ENCODE assay signal across 14 cellular contexts in the genomic region with DNA sequence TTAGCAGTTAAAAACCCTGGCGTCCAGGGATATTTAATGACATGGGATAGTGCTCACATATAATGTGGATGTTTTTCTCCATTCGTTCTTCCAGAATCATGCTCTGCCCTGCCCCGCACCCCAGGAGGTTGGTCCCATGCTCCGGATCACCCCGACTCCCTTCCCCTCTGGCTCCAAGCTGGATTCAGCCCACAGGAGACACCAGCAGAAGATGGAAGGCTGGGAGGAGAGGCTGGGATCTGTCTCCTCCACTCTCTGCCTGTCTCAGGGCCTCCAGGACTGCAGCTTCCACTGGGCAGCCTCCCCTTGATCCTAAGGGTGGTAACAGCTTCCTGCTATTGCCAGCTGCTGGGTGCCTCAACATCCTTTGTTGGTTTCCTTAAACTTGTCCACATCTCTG.
"Had no signal": no experiment of that assay in that cellular context is flagged by ENCODE, and none has a peak within 500 bp of the region (broad histone marks: within the 10 kb centered on the region; RNA-seq: fewer than 3 reads in every experiment).

No MANE protein-coding gene starts in this region.

- H3K27ac Mint-ChIP-seq: activated naive CD4-positive, alpha-beta T cell treated with anti-CD3 and anti-CD28 coated beads for 36 hours; activated T-helper 1 cell treated with anti-CD3 and anti-CD28 coated beads, Interleukin-12 subunit alpha, Interleukin-12 subunit beta, Interleukin-2, Interleukin-4 antibody, amounts not matched to agents 30 ng/mL and 10 ng/mL and 1 ng/mL, durations not matched to agents 14 hours and 24 hours and 36 hours; nephron progenitor cell; T-helper 2 cell treated with Interferon-gamma antibody and Interleukin-4, amounts not matched to agents 5 μg/mL and 100 μg/mL, for 36 hours had no signal

- H3K4me3 ChIP-seq: esophagus squamous epithelium, hepatocyte, lower lobe of right lung, prostate gland, right atrium auricular region, SK-N-MC, stomach, testis, upper lobe of left lung had no signal

- H3K4me1 ChIP-seq: lower lobe of right lung, prostate gland had no signal

- H3K27me3 ChIP-seq: brain microvascular endothelial cell, esophagus squamous epithelium, hepatocyte, right atrium auricular region, testis, upper lobe of left lung had no signal

- H3K9me3 Mint-ChIP-seq: activated naive CD4-positive, alpha-beta T cell treated with anti-CD3 and anti-CD28 coated beads for 36 hours; activated T-helper 1 cell treated with anti-CD3 and anti-CD28 coated beads, Interleukin-12 subunit alpha, Interleukin-12 subunit beta, Interleukin-2, Interleukin-4 antibody, amounts not matched to agents 30 ng/mL and 10 ng/mL and 1 ng/mL, durations not matched to agents 14 hours and 24 hours and 36 hours; T-helper 2 cell treated with Interferon-gamma antibody and Interleukin-4, amounts not matched to agents 5 μg/mL and 100 μg/mL, for 36 hours had no signal

- H3K9me3 ChIP-seq: lower lobe of right lung, prostate gland, testis had no signal

- DNase-seq: esophagus squamous epithelium had no signal

- H3K27ac ChIP-seq: brain microvascular endothelial cell, esophagus squamous epithelium, hepatocyte, lower lobe of right lung, prostate gland, right atrium auricular region, SK-N-MC, stomach, upper lobe of left lung had no signal

- H3K36me3 ChIP-seq: brain microvascular endothelial cell, esophagus squamous epithelium, lower lobe of right lung, prostate gland, right atrium auricular region, stomach, upper lobe of left lung had no signal

- H3K4me3 Mint-ChIP-seq: activated naive CD4-positive, alpha-beta T cell treated with anti-CD3 and anti-CD28 coated beads for 36 hours; activated T-helper 1 cell treated with anti-CD3 and anti-CD28 coated beads, Interleukin-12 subunit alpha, Interleukin-12 subunit beta, Interleukin-2, Interleukin-4 antibody, amounts not matched to agents 30 ng/mL and 10 ng/mL and 1 ng/mL, durations not matched to agents 14 hours and 24 hours and 36 hours; nephron progenitor cell; T-helper 2 cell treated with Interferon-gamma antibody and Interleukin-4, amounts not matched to agents 5 μg/mL and 100 μg/mL, for 36 hours had no signal
